8 cellular contexts compared by ENCODE assay signal in the genomic region with DNA sequence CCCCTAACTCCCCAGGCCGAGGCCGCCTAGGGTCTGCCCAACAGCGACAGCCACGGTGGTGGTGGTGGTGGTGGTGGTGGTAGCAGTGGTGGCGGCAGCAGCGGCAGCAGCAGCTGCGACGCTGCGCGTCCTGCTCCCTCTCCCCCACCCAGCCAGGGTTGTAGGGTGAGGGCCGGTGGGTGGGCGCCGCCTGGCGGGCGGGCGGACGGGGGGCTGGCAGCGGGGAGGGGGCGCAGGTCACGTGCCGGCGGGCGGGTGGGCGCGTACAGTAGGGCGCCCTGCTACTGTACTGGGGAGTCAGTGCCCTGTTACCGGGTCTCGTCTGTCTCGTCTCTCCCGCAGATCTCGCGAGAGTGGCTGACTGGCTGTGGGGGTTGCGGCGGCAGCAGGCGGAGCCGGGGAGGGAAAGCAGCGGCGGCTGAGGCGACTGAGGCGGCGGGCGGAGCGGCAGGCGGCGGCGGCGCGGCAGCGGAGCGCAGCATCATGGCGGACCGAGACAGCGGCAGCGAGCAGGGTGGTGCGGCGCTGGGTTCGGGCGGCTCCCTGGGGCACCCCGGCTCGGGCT. TPM values are rescaled to one million over a fixed set of nuclear protein-coding genes. Genes with fewer than 3 reads are reported as not detected.
DNase-seq lines count a peak whose midpoint lies in the region; ATAC-seq and TF ChIP-seq lines count a peak whose summit lies in the region.

A gene (plus strand): TSS at position 411 of the 565 bp plus-strand sequence. CDS start 73 bp downstream, at position 484.

- H2AFZ ChIP-seq in GM23248 (peak within 1 kb of the TSS; percentile 71), Karpas-422 (ENCODE audit: low read length) (peak within 1 kb of the TSS; percentile 95; the same call in 1 of the 2 replicates), fibroblast of lung (ENCODE audit: low read length) (peak within 1 kb of the TSS; percentile 37)

- H3K27me3 Mint-ChIP-seq in natural killer cell (ENCODE audit: low read depth in 2 of 2) = peaks cover 17 to 24% of the 10 kb centered on the region in 2 donors

- peak within 1 kb of the TSS; percentile 78 for H3K4me3 ChIP-seq in GM23248
- H3K4me3 ChIP-seq in Karpas-422 (ENCODE audit: low read length) = peak within 1 kb of the TSS; percentile 86
- H3K4me3 ChIP-seq in fibroblast of lung (replicated peaks in 1 of 4; ENCODE audit: control extremely low read depth in 1 of 4, insufficient read depth in 1 of 4, low read depth in 3 of 4, low read length in 4 of 4) = peak within 1 kb of the TSS; percentile 73 to 76 (median 74)

- 0 to 2% methylated on average over 41 to 48 of the region's 60 CpGs for WGBS in GM23248 (ENCODE audit: low coverage in 1 of 2, low lambda C conversion rate in 2 of 2, missing lambda C conversion rate in 2 of 2), 2 experiments

- peaks cover 21% of the 10 kb centered on the region; the same call in 1 of the 2 replicates for H4K20me1 ChIP-seq in GM23248 (ENCODE audit: insufficient read depth)
- peaks cover 49% of the 10 kb centered on the region for H4K20me1 ChIP-seq in Karpas-422 (ENCODE audit: insufficient read depth, low read depth, low read length)
- H4K20me1 ChIP-seq in fibroblast of lung (ENCODE audit: control insufficient read depth, extremely low read depth, insufficient read depth, low read length) = peaks cover 3% of the 10 kb centered on the region

- H3K36me3 Mint-ChIP-seq in natural killer cell = no peaks in the 10 kb centered on the region

- H3K9me3 ChIP-seq in GM23248 (ENCODE audit: low read depth) = no peaks in the 10 kb centered on the region
- no peaks in the 10 kb centered on the region for H3K9me3 ChIP-seq in Karpas-422 (ENCODE audit: low read length)
- no peaks in the 10 kb centered on the region for H3K9me3 ChIP-seq in fibroblast of lung (ENCODE audit: control insufficient read depth, insufficient read depth, low read depth, low read length)

- intact Hi-C loops in natural killer cell (cut with micrococcal nuclease) = loop anchor here (2.0 kb wide), 1 partner anchor 61 kb away; a partner anchor contains a TSS

- H3K27me3 ChIP-seq in GM23248 (replicated peaks; ENCODE audit: insufficient read depth) = no peaks in the 10 kb centered on the region
- H3K27me3 ChIP-seq in Karpas-422 (ENCODE audit: low read length) = no peaks in the 10 kb centered on the region; the same call in 1 of the 2 replicates
- H3K27me3 ChIP-seq in fibroblast of lung (ENCODE audit: control insufficient read depth, insufficient read depth, low read length) = no peaks in the 10 kb centered on the region

- H3K79me2 ChIP-seq in GM23248 (ENCODE audit: insufficient read depth) (peaks cover 94% of the 10 kb centered on the region), Karpas-422 (ENCODE audit: low read length) (no peaks in the 10 kb centered on the region; the same call in 1 of the 2 replicates), fibroblast of lung (ENCODE audit: control insufficient read depth, insufficient read depth, low read length) (peaks cover 82% of the 10 kb centered on the region)

- ATAC-seq in natural killer cell = peak; percentile 88 to 93 (median 88)

- DNase-seq in EH (ENCODE audit: low read depth) (peak; percentile 95), GM23248 (peak; percentile 97), Karpas-422 (peak; percentile 98), RKO (ENCODE audit: low spot score) (peak; percentile 94), activated T-helper 1 cell treated with Interleukin-2 at 50 U/mL for 16 hours (ENCODE audit: low read depth) (peak; percentile 92), fibroblast of lung (ENCODE audit: low read depth in 2 of 2) (peak; percentile 86 to 91), natural killer cell (peak; percentile 95)
- DNase-seq in stimulated activated naive CD4-positive, alpha-beta T cell (lab: John Stamatoyannopoulos, UW) = peak; percentile 93 to 97 (median 96)

- peak within 1 kb of the TSS; percentile 89 for H3K4me2 ChIP-seq in GM23248 (ENCODE audit: unreplicated experiment)
- H3K4me2 ChIP-seq in Karpas-422 (ENCODE audit: low read depth, low read length, poor library complexity, severe bottlenecking) = peak within 1 kb of the TSS; percentile 98
- H3K4me2 ChIP-seq in fibroblast of lung (ENCODE audit: extremely low read depth, insufficient read depth, low read length) = peak within 1 kb of the TSS; percentile 94

- peaks cover 47 to 60% of the 10 kb centered on the region in 2 donors for H3K4me1 Mint-ChIP-seq in natural killer cell

- peaks cover 47% of the 10 kb centered on the region for H3K4me1 ChIP-seq in GM23248 (ENCODE audit: insufficient read depth)
- peaks cover 48% of the 10 kb centered on the region for H3K4me1 ChIP-seq in Karpas-422 (ENCODE audit: low read length)
- peaks cover 6% of the 10 kb centered on the region for H3K4me1 ChIP-seq in fibroblast of lung (ENCODE audit: control insufficient read depth, extremely low read depth, insufficient read depth, low read length)

- no peaks in the 10 kb centered on the region for H3K9me2 ChIP-seq in GM23248 (ENCODE audit: insufficient read depth)
- H3K9me2 ChIP-seq in Karpas-422 (replicated peaks; ENCODE audit: insufficient read depth, low read length) = no peaks in the 10 kb centered on the region

- TF ChIP-seq CTCF in fibroblast of lung (conservative IDR thresholded peaks at IDR 0.05 in 1 of 2, IDR thresholded peaks at IDR 0.05 in 1 of 2; ENCODE audit: low read depth in 1 of 2, low read length in 2 of 2) (no peak), natural killer cell (IDR thresholded peaks at IDR 0.05) (no peak)

- peak within 1 kb of the TSS; percentile 93 to 96 for H3K27ac Mint-ChIP-seq in natural killer cell

- H3K9me3 Mint-ChIP-seq in natural killer cell = no peaks in the 10 kb centered on the region

- H3K9ac ChIP-seq in GM23248 = peak within 1 kb of the TSS; percentile 89
- H3K9ac ChIP-seq in Karpas-422 (ENCODE audit: low read length) = peak within 1 kb of the TSS; percentile 88
- H3K9ac ChIP-seq in fibroblast of lung (ENCODE audit: insufficient read depth, low read length) = peak within 1 kb of the TSS; percentile 73

- H3K4me3 Mint-ChIP-seq in natural killer cell = peak within 1 kb of the TSS; percentile 93

- H3F3A ChIP-seq in GM23248 (ENCODE audit: insufficient read depth) = peaks cover 21% of the 10 kb centered on the region

- in situ Hi-C loops in GM23248 (cut with MboI) = no loop called here

- H3K27ac ChIP-seq in GM23248 (peak within 1 kb of the TSS; percentile 69), Karpas-422 (ENCODE audit: low read length) (no peak within 1 kb of the TSS), fibroblast of lung (ENCODE audit: insufficient read depth, low read length) (peak within 1 kb of the TSS; percentile 76)

- H3K36me3 ChIP-seq in GM23248 (ENCODE audit: low read depth) = no peaks in the 10 kb centered on the region; the same call in 1 of the 2 replicates
- no peaks in the 10 kb centered on the region for H3K36me3 ChIP-seq in Karpas-422 (ENCODE audit: insufficient read depth, low read length)
- no peaks in the 10 kb centered on the region for H3K36me3 ChIP-seq in fibroblast of lung (ENCODE audit: control insufficient read depth, insufficient read depth, low read length)

RNA-seq across cellular contexts. Expression of the gene that starts here (rescaled TPM):
- total RNA-seq in GM23248 (2014; rRNA removed; shearing (Covaris generic)) = 24.2 and 30.6 TPM in 2 replicates
- polyA plus RNA-seq in GM23248 (2016; fragmentation: Nextera tagmentation; extraction: Ambion mirVana) (7.9 and 10.7 TPM in 2 replicates), fibroblast of lung (4.9 and 8.0 TPM in 2 replicates)
- 5.5 and 7.2 TPM in 2 replicates for total RNA-seq in Karpas-422 (2014; rRNA removed; shearing (Covaris generic); ENCODE audit: low replicate concordance)
- total RNA-seq in fibroblast of lung (19.0 and 20.0 TPM in 2 replicates), natural killer cell (10 to 100 TPM in 1 of 3 donors, 1 to 10 TPM in 2; 8.1 to 12.0 (median 9.8) TPM)
- 7.5 and 11.1 TPM in 2 replicates for polyA plus RNA-seq in fibroblast of lung (2012)
- 4.4 and 5.3 TPM in 2 replicates for polyA minus RNA-seq in fibroblast of lung (ENCODE audit: low replicate concordance)

Comparison
In these comparisons a context has a peak if more than half of its experiments do, and no peak if none do; other contexts are left out.
1. H2AFZ ChIP-seq: peak in every context shown above with its lines; median percentile 95 in Karpas-422; 71 in GM23248; 37 in fibroblast of lung.